ENCODE assay signal across 25 cellular contexts in the genomic region with DNA sequence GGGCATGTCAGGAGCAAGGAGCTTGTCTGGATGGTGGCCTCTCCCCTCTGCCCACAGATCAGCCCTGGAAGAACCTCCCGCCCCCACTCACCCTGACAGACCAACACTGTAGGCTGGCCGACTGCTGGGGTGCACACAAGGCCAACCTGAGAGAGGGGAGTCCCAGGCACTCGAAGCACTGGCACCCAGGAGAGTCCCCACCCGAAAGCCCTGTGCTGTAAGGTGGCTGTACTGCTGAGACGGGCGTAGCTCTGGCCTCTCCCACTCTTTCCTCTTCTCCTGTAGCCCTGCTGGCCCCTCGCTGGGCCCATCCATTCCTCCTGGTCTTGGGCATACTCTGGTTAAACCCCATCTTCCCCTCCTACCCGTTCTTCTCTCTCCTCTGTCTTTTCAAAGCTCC. TPM values are rescaled to one million over a fixed set of nuclear protein-coding genes. Genes with fewer than 3 reads are reported as not detected.
"Had no signal": no experiment of that assay in that cellular context is flagged by ENCODE, and none has a peak within 500 bp of the region (broad histone marks: within the 10 kb centered on the region; RNA-seq: fewer than 3 reads in every experiment).

No MANE protein-coding gene starts in this region.

- H3K9me3 ChIP-seq: breast epithelium, ovary, prostate gland, stomach, suprapubic skin, transverse colon, uterus had no signal

- H3K27ac Mint-ChIP-seq: activated naive CD4-positive, alpha-beta T cell treated with anti-CD3 and anti-CD28 coated beads for 36 hours; activated naive CD8-positive, alpha-beta T cell treated with anti-CD3 and anti-CD28 coated beads, Interleukin-2, amount 10 ng/mL, durations not matched to agents 7 days and 5 days; naive thymus-derived CD4-positive, alpha-beta T cell; WTC11 had no signal

- H3K4me3 Mint-ChIP-seq: activated naive CD4-positive, alpha-beta T cell treated with anti-CD3 and anti-CD28 coated beads for 36 hours; activated naive CD8-positive, alpha-beta T cell treated with anti-CD3 and anti-CD28 coated beads, Interleukin-2, amount 10 ng/mL, durations not matched to agents 7 days and 5 days; activated T-cell treated with anti-CD3 and anti-CD28 coated beads, Interleukin-2, amount 50 U/mL, for 4 hours; naive thymus-derived CD4-positive, alpha-beta T cell; WTC11 had no signal

- H3K9me3 Mint-ChIP-seq: activated naive CD4-positive, alpha-beta T cell treated with anti-CD3 and anti-CD28 coated beads for 36 hours; activated naive CD8-positive, alpha-beta T cell treated with anti-CD3 and anti-CD28 coated beads, Interleukin-2, amount 10 ng/mL, durations not matched to agents 7 days and 5 days; activated T-cell treated with anti-CD3 and anti-CD28 coated beads, Interleukin-2, amount 50 U/mL, for 4 hours; naive thymus-derived CD4-positive, alpha-beta T cell; WTC11 had no signal

- H3K4me1 ChIP-seq: breast epithelium, prostate gland, suprapubic skin, transverse colon, uterus had no signal

- FAIRE-seq: keratinocyte had no signal

- H3K27ac ChIP-seq: breast epithelium, coronary artery, epithelial cell of prostate, ovary, prostate gland, stomach, suprapubic skin, transverse colon, uterus had no signal

- H3K36me3 ChIP-seq: breast epithelium, ovary, prostate gland, stomach, suprapubic skin, transverse colon, uterus had no signal

- H3K27me3 ChIP-seq: breast epithelium, ovary, stomach, suprapubic skin, transverse colon, uterus had no signal

- H3K4me3 ChIP-seq: breast epithelium, coronary artery, ovary, prostate gland, stomach, suprapubic skin, transverse colon, uterus had no signal

- ATAC-seq: activated T-cell treated with anti-CD3 and anti-CD28 coated beads, Interleukin-2, amount 50 U/mL, for 4 hours; left lobe of liver; naive thymus-derived CD4-positive, alpha-beta T cell; WTC11 had no signal

- DNase-seq: activated CD4-positive, alpha-beta T cell treated with anti-CD3 and anti-CD28 coated beads, Interleukin-2, amount 50 U/mL, for 4 hours; activated CD8-positive, alpha-beta memory T cell treated with anti-CD3 and anti-CD28 coated beads for 24 hours; activated CD8-positive, alpha-beta memory T cell treated with anti-CD3 and anti-CD28 coated beads, Interleukin-2, amount 50 U/mL, for 4 hours; activated effector memory CD4-positive, alpha-beta T cell treated with Interleukin-2 at 50 U/mL for 16 hours; activated naive CD4-positive, alpha-beta T cell treated with anti-CD3 and anti-CD28 coated beads for 36 hours; activated naive CD8-positive, alpha-beta T cell treated with anti-CD3 and anti-CD28 coated beads, Interleukin-2, amount 10 ng/mL, durations not matched to agents 7 days and 5 days; activated T-cell treated with anti-CD3 and anti-CD28 coated beads, Interleukin-2, amount 50 U/mL, for 4 hours; amniotic stem cell; naive thymus-derived CD4-positive, alpha-beta T cell; ovary; stimulated activated CD4-positive, alpha-beta T cell treated with anti-CD3 and anti-CD28 coated beads, Interleukin-12 subunit alpha, Interleukin-12 subunit beta, amount 100 ng/mL, for 4 hours; stimulated activated CD4-positive, alpha-beta T cell treated with anti-CD3 and anti-CD28 coated beads, Interleukin-4, amount 100 ng/mL, for 4 hours; stomach; T-helper 1 cell; T-helper 9 cell; transverse colon; uterus had no signal

- H3K36me3 Mint-ChIP-seq: activated naive CD8-positive, alpha-beta T cell treated with anti-CD3 and anti-CD28 coated beads, Interleukin-2, amount 10 ng/mL, durations not matched to agents 7 days and 5 days; naive thymus-derived CD4-positive, alpha-beta T cell; WTC11 had no signal

RNA-seq across cellular contexts. Expression of gene MYO7A, which starts 39.7 kb away (rescaled TPM):
- total RNA-seq: activated naive CD4-positive, alpha-beta T cell treated with anti-CD3 and anti-CD28 coated beads for 36 hours had no signal
- polyA plus RNA-seq: naive thymus-derived CD4-positive, alpha-beta T cell had no signal
